Comparison of ENCODE assay signal across 8 cellular contexts in genomic region chr10:27153855-27154198, GRCh38. TPM values are rescaled to one million over a fixed set of nuclear protein-coding genes. Genes with fewer than 3 reads are reported as not detected.
A peak's percentile ranks its signal among the peaks of the same experiment; 100 is the strongest.
DNase-seq lines count a peak whose midpoint lies in the region; TF ChIP-seq lines count a peak whose summit lies in the region.

No MANE protein-coding gene starts in this region.

- H3T11ph ChIP-seq in H9 (ENCODE audit: low read length): no peak overlapping the region

- TF ChIP-seq CTCF in H9 (conservative IDR thresholded peaks at IDR 0.05): no peak
- no peak for TF ChIP-seq CTCF in choroid plexus epithelial cell (conservative IDR thresholded peaks at IDR 0.05; ENCODE audit: low read depth, low read length)
- TF ChIP-seq CTCF in suprapubic skin (IDR thresholded peaks at IDR 0.05): no peak

- peak overlapping the region; percentile 93 for H3K18ac ChIP-seq in H9 (ENCODE audit: insufficient read length, low read depth, low read length)

- H3K14ac ChIP-seq in H9 (ENCODE audit: insufficient read depth, low read length): peak overlapping the region; percentile 92

- H3K23me2 ChIP-seq in H9 (ENCODE audit: insufficient read length, low read depth, low read length, poor library complexity, severe bottlenecking): peaks cover 3% of the 10 kb centered on the region

- no peak overlapping the region for H2AK5ac ChIP-seq in H9 (ENCODE audit: insufficient read length, low read length)

- no peaks in the 10 kb centered on the region for H3K27me3 Mint-ChIP-seq in H9 (ENCODE audit: low read depth)

- H3K27ac ChIP-seq in H9 (ENCODE audit: insufficient read length, low read depth, low read length) (no peak overlapping the region), suprapubic skin (peak overlapping the region; percentile 99)

- H3K79me1 ChIP-seq in H9 (ENCODE audit: insufficient read depth, low read depth, low read length, poor library complexity, severe bottlenecking): peaks cover 6% of the 10 kb centered on the region

- H3K27me3 ChIP-seq in H9 (ENCODE audit: insufficient read depth, low read length) (no peaks in the 10 kb centered on the region), suprapubic skin (no peaks in the 10 kb centered on the region)

- peak overlapping the region; percentile 99 to 100 (median 100) for H3K27ac Mint-ChIP-seq in H9

- no peak overlapping the region for H4K91ac ChIP-seq in H9 (ENCODE audit: insufficient read length, low read depth, low read length)

- WGBS in H9 (ENCODE audit: extremely low coverage, insufficient read length, low lambda C conversion rate): no CpG with 5 or more reads among the region's 19 CpGs
- 0% methylated on average over 17 of the region's 19 CpGs for WGBS in suprapubic skin

- H3K4me2 ChIP-seq in H9 (ENCODE audit: insufficient read depth, insufficient read length, low read length): peak overlapping the region; percentile 71

- peaks cover 0 to 8% of the 10 kb centered on the region in 2 experiments; a peak in 3 of 5 replicates for H3K9me3 Mint-ChIP-seq in H9

- H3K23ac ChIP-seq in H9 (ENCODE audit: insufficient read length, low read depth, low read length): no peak overlapping the region

- H3K9me3 ChIP-seq in H9 (ENCODE audit: control insufficient read depth, low read depth, low read length) (no peaks in the 10 kb centered on the region), suprapubic skin (no peaks in the 10 kb centered on the region)

- H2BK15ac ChIP-seq in H9 (ENCODE audit: low read depth, low read length): no peak overlapping the region

- peaks cover 47% of the 10 kb centered on the region; the same call in 1 of the 2 replicates for H3K79me2 ChIP-seq in H9 (ENCODE audit: insufficient read depth, low read length)

- H3K4me1 ChIP-seq in H9 (ENCODE audit: insufficient read depth, low read length) (no peaks in the 10 kb centered on the region), suprapubic skin (peaks cover 40% of the 10 kb centered on the region)

- no peak overlapping the region for H2BK20ac ChIP-seq in H9 (ENCODE audit: low read depth, low read length, poor library complexity, severe bottlenecking)

- TF ChIP-seq POLR2A in suprapubic skin (IDR thresholded peaks at IDR 0.05): no peak

- H2BK12ac ChIP-seq in H9 (ENCODE audit: insufficient read length, low read depth, low read length): no peak overlapping the region

- no peak overlapping the region for H3K4ac ChIP-seq in H9 (ENCODE audit: low read depth, low read length)

- no peaks in the 10 kb centered on the region for H4K20me1 ChIP-seq in H9 (ENCODE audit: control insufficient read depth, insufficient read depth, insufficient read length)

- DNase-seq in NCI-H2227 (lab: John Stamatoyannopoulos, UW; ENCODE audit: unreplicated experiment) (peak; percentile 58), NCI-H2227 treated with DMSO at 0.1 percent for 48 hours (lab: John Stamatoyannopoulos, UW) (no peak), H9 (no peak), NCI-H526 (lab: John Stamatoyannopoulos, UW) (peak; percentile 18 to 50), choroid plexus epithelial cell (ENCODE audit: low read depth) (peak; percentile 29), lung microvascular endothelial cell (ENCODE audit: low read depth in 2 of 2) (peak; percentile 51 to 60), suprapubic skin (ENCODE audit: low spot score in 2 of 2) (no peak), NCI-H524 (lab: John Stamatoyannopoulos, UW) (no peak)

- peak overlapping the region; percentile 65 for H2BK5ac ChIP-seq in H9 (ENCODE audit: insufficient read length, low read length)

- no peak overlapping the region for H2BK120ac ChIP-seq in H9 (ENCODE audit: low read depth, low read length, poor library complexity, severe bottlenecking)

- no peak overlapping the region for H4K8ac ChIP-seq in H9 (replicated peaks; ENCODE audit: insufficient read length, low read depth, low read length)

- peaks cover 18 to 30% of the 10 kb centered on the region in 2 experiments for H3K4me1 Mint-ChIP-seq in H9

- peak overlapping the region; percentile 89 for H3K4me3 ChIP-seq in choroid plexus epithelial cell (ENCODE audit: low read depth, low read length)
- H3K4me3 ChIP-seq in suprapubic skin: peak overlapping the region; percentile 85

- peak overlapping the region; percentile 96 to 100 for H3K4me3 Mint-ChIP-seq in H9

- no peak overlapping the region for H4K5ac ChIP-seq in H9 (ENCODE audit: insufficient read length, low read depth, low read length)

- TF ChIP-seq EP300 in suprapubic skin (IDR thresholded peaks at IDR 0.05): no peak

- no peak overlapping the region for H2AFZ ChIP-seq in H9 (ENCODE audit: low read length)

- H3K56ac ChIP-seq in H9 (ENCODE audit: insufficient read length, low read depth, low read length): peak overlapping the region; percentile 12

- peaks cover 29 to 43% (median 37%) of the 10 kb centered on the region in 3 experiments; a peak in 6 of 7 replicates for H3K36me3 Mint-ChIP-seq in H9 (ENCODE audit: insufficient read depth in 1 of 3, low read depth in 3 of 3)

- H3K36me3 ChIP-seq in suprapubic skin: peaks cover 3% of the 10 kb centered on the region

- H3K9ac ChIP-seq in H9 (ENCODE audit: extremely low read depth, insufficient read length, low read length): peak overlapping the region; percentile 99

RNA-seq across cellular contexts. Expression of gene YME1L1, which starts 0.4 kb away (rescaled TPM):
- total RNA-seq in H9 (2021) (111 and 122 TPM in 2 replicates), lung microvascular endothelial cell (80.9 and 95.2 TPM in 2 replicates), suprapubic skin (10 to 100 TPM; 50.6 to 78.6 (median 56.7) TPM)

RNA-seq across cellular contexts. Expression of gene MASTL, which starts 1.3 kb away (rescaled TPM):
- total RNA-seq in H9 (2021) (35.0 and 37.1 TPM in 2 replicates), lung microvascular endothelial cell (6.5 TPM in 2 replicates), suprapubic skin (10 to 100 TPM in 2 of 4 donors, 1 to 10 TPM in 2; 7.2 to 13.0 (median 9.9) TPM)

RNA-seq across cellular contexts. Expression of gene ANKRD26, which starts 53.5 kb away (rescaled TPM):
- total RNA-seq in H9 (2021) (9.3 and 9.4 TPM in 2 replicates), lung microvascular endothelial cell (4.6 and 5.0 TPM in 2 replicates), suprapubic skin (10 to 100 TPM in 2 of 4 donors, 1 to 10 TPM in 2; 2.8 to 17.1 (median 7.9) TPM)

Comparison
In these comparisons a context has a peak if more than half of its experiments do, and no peak if none do; other contexts are left out.
1. DNase-seq: peak in NCI-H2227 (single experiment), NCI-H526 (2 of 2), choroid plexus epithelial cell (single experiment) and lung microvascular endothelial cell (2 of 2); none in NCI-H2227 treated with DMSO at 0.1 percent for 48 hours (single experiment), H9 (single experiment), suprapubic skin (0 of 2) and NCI-H524 (0 of 2).